ENCODE assay signal across 1 cellular context in the genomic region with DNA sequence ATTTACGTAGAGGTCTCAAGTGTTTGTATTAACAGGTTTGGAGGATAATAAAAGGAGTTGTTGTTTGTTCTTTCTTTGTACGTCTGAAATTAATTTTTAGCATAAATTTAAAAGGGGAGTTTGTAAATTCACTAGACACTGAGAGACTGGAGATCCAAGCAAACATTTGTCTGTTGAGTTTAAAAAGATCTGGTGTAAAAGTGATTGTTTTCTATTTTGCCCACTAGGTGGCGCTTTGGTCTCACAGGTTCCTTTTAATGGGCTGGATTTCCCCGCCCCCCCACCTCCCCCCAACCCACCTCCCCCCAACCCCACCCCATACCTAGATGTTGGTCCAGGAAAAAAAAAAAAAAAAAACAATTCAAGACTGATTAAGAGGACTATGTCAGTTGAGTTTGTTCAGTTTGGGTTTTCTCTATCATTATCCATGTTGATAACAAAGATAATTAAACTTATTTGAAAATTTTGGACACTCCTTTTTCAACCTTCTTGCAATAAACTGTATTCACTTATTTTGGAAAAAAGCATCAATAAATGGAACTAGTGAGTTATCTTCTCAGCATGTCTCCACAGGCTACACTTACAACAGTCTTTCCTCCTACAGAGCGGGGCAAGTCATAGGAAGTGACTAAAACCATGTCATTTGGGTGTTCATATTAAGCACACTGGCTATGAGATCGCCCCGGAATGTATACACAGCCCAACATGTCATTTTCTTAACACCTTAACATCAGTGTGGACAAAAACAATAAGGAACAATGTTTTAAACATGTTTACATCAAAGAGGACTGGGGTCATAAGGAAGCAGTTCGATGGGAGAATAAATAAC.
TF ChIP-seq lines count a peak whose summit lies in the region.

No MANE protein-coding gene starts in this region.

TF ChIP-seq in WTC11, 78 proteins besides CTCF, POLR2A, EP300 and RAD21 (continued from another document):
- TF ChIP-seq, protein P1, sequence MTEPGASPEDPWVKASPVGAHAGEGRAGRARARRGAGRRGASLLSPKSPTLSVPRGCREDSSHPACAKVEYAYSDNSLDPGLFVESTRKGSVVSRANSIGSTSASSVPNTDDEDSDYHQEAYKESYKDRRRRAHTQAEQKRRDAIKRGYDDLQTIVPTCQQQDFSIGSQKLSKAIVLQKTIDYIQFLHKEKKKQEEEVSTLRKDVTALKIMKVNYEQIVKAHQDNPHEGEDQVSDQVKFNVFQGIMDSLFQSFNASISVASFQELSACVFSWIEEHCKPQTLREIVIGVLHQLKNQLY (CRISPR knock-in tag; IDR thresholded peaks at IDR 0.05): no peak
- TF ChIP-seq SMAD3 (CRISPR knock-in tag; IDR thresholded peaks at IDR 0.05; ENCODE audit: borderline replicate concordance) (no peak), RORB (CRISPR knock-in tag; IDR thresholded peaks at IDR 0.05) (no peak)
- TF ChIP-seq, protein P2, sequence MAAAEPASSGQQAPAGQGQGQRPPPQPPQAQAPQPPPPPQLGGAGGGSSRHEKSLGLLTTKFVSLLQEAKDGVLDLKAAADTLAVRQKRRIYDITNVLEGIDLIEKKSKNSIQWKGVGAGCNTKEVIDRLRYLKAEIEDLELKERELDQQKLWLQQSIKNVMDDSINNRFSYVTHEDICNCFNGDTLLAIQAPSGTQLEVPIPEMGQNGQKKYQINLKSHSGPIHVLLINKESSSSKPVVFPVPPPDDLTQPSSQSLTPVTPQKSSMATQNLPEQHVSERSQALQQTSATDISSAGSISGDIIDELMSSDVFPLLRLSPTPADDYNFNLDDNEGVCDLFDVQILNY (CRISPR knock-in tag; IDR thresholded peaks at IDR 0.05): no peak
- TF ChIP-seq, protein P3, sequence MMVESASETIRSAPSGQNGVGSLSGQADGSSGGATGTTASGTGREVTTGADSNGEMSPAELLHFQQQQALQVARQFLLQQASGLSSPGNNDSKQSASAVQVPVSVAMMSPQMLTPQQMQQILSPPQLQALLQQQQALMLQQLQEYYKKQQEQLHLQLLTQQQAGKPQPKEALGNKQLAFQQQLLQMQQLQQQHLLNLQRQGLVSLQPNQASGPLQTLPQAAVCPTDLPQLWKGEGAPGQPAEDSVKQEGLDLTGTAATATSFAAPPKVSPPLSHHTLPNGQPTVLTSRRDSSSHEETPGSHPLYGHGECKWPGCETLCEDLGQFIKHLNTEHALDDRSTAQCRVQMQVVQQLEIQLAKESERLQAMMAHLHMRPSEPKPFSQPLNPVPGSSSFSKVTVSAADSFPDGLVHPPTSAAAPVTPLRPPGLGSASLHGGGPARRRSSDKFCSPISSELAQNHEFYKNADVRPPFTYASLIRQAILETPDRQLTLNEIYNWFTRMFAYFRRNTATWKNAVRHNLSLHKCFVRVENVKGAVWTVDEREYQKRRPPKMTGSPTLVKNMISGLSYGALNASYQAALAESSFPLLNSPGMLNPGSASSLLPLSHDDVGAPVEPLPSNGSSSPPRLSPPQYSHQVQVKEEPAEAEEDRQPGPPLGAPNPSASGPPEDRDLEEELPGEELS (CRISPR knock-in tag; IDR thresholded peaks at IDR 0.05): no peak
TF ChIP-seq in WTC11: peak in this region for 0.
